ENCODE assay signal across 8 cellular contexts in genomic region chr14:73723799-73724621, GRCh38. TPM values are rescaled to one million over a fixed set of nuclear protein-coding genes. Genes with fewer than 3 reads are reported as not detected.
DNase-seq lines count a peak whose midpoint lies in the region; ATAC-seq and TF ChIP-seq lines count a peak whose summit lies in the region.

No MANE protein-coding gene starts in this region.

- H3K4me1 ChIP-seq in thyroid gland: peaks cover 6 to 24% of the 10 kb centered on the region in 2 donors

- DNase-seq in NCI-H2171 (lab: John Stamatoyannopoulos, UW) (peak; percentile 36), cardiac fibroblast (ENCODE audit: low read depth in 2 of 2) (peak; percentile 99 to 100), lung microvascular endothelial cell (ENCODE audit: low read depth in 2 of 2) (peak; percentile 95), thyroid gland (peak; percentile 39 to 40), cerebellum (ENCODE audit: low spot score) (no peak)

- no peaks in the 10 kb centered on the region for H3K9me3 ChIP-seq in thyroid gland

- WGBS in thyroid gland, 2 donors: 72 to 75% methylated on average over 12 of the region's 12 CpGs

- ATAC-seq in GM18861 (IDR thresholded peaks at IDR 0.05; ENCODE audit: unreplicated experiment) (peak; percentile 33), GM18520 (IDR thresholded peaks at IDR 0.05; ENCODE audit: unreplicated experiment) (no peak), HG03432 (IDR thresholded peaks at IDR 0.05; ENCODE audit: unreplicated experiment) (no peak)

- H3K27me3 ChIP-seq in thyroid gland: no peaks in the 10 kb centered on the region

- H3K27ac ChIP-seq in thyroid gland: peak overlapping the region; percentile 17 to 73 (median 64)

- TF ChIP-seq CTCF in cardiac fibroblast (IDR thresholded peaks at IDR 0.05; ENCODE audit: low read depth, low read length) (no peak), thyroid gland (IDR thresholded peaks at IDR 0.05) (no peak)

- TF ChIP-seq POLR2A in thyroid gland (IDR thresholded peaks at IDR 0.05): no peak

- H3K36me3 ChIP-seq in thyroid gland: peaks cover 62 to 69% of the 10 kb centered on the region in 2 donors

- intact Hi-C loops in thyroid gland (cut with DNase I): no loop called here

- H3K4me3 ChIP-seq in cardiac fibroblast (replicated peaks in 1 of 2; ENCODE audit: low read depth in 2 of 2, low read length in 2 of 2) (peak overlapping the region in 1 of 2 donors; percentile 26), thyroid gland (replicated peaks in 1 of 3) (no peak overlapping the region)

RNA-seq across cellular contexts. Expression of gene PNMA1, which starts 9.8 kb away (rescaled TPM):
- total RNA-seq in lung microvascular endothelial cell (11.3 and 15.1 TPM in 2 replicates), thyroid gland (10 to 100 TPM; 21.7 to 27.7 (median 24.7) TPM), cerebellum (69.8 TPM)
